14 cellular contexts compared by ENCODE assay signal in the genomic region with DNA sequence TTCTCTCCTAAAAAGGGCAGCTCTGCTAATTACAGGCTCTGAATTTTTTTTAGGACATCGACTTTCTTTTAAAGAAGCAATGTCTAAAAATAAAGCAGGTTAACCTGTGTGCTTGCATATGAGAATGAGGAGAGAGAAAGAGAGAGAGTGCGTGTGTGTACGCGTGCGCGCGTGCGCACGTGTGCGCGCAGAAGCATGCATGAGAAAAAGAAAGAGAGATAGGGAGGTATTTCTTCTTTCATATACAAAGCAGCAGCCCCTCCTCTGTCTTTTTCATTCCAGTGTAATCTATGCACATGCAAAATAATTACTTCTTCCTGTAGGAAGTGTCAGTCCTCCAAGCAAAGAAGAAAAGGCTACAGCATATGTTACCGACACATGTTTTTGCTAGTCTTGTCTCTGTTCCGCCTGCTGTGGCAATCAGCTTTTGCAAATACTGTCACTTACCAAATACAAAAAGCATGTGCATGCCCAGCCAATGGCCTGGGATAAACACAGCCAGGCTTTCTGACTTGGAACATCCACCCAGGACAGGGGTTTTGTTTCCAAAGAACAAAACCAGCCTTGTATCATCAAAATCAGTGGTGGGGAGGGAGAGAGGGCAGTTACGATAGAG.
A peak's percentile ranks its signal among the peaks of the same experiment; 100 is the strongest.
DNase-seq lines count a peak whose midpoint lies in the region; ATAC-seq, FAIRE-seq and TF ChIP-seq lines count a peak whose summit lies in the region.
"Had no signal": no experiment of that assay in that cellular context is flagged by ENCODE, and none has a peak within 500 bp of the region (broad histone marks: within the 10 kb centered on the region; RNA-seq: fewer than 3 reads in every experiment).

No MANE protein-coding gene starts in this region.

- intact Hi-C loops in naive thymus-derived CD4-positive, alpha-beta T cell (cut with micrococcal nuclease): loop anchor here (5.0 to 10.0 kb wide), 6 partner anchors 114 to 904 kb away; partner anchors contain the start of gene FOCAD (in 1 of the 2)
- intact Hi-C loops in activated T-helper 2 cell treated with anti-CD3 and anti-CD28 coated beads, Interferon-gamma antibody, Interleukin-2, Interleukin-4, amounts not matched to agents 10 μg/mL and 5 μg/mL and 100 μg/mL, durations not matched to agents 14 hours and 24 hours and 36 hours (cut with micrococcal nuclease): loop anchor here (5.0 kb wide), 2 partner anchors 44 to 316 kb away; no protein-coding TSS in a partner anchor

- no peak overlapping the region for H2AK5ac ChIP-seq in H1 (ENCODE audit: low read depth, low read length)

- no peak overlapping the region for H2AFZ ChIP-seq in H1 (ENCODE audit: low read length)

- no peak overlapping the region for H3K4me3 Mint-ChIP-seq in naive thymus-derived CD4-positive, alpha-beta T cell
- H3K4me3 Mint-ChIP-seq in activated T-helper 2 cell treated with anti-CD3 and anti-CD28 coated beads, Interferon-gamma antibody, Interleukin-2, Interleukin-4, amounts not matched to agents 10 μg/mL and 5 μg/mL and 100 μg/mL, durations not matched to agents 14 hours and 24 hours and 36 hours (ENCODE audit: low read depth): no peak overlapping the region

- peak overlapping the region in 3 of 9 donors; percentile 21 to 94 (median 69) for H3K27ac Mint-ChIP-seq in naive thymus-derived CD4-positive, alpha-beta T cell
- no peak overlapping the region for H3K27ac Mint-ChIP-seq in activated T-helper 2 cell treated with anti-CD3 and anti-CD28 coated beads, Interferon-gamma antibody, Interleukin-2, Interleukin-4, amounts not matched to agents 10 μg/mL and 5 μg/mL and 100 μg/mL, durations not matched to agents 14 hours and 24 hours and 36 hours

- H3K79me2 ChIP-seq in H1 (ENCODE audit: control insufficient read depth in 1 of 2, insufficient read depth in 2 of 2, low read length in 2 of 2): no peaks in the 10 kb centered on the region

- CTCF ChIA-PET in H1 (lab: Charles Lee; ENCODE audit: partially characterized antibody): interaction anchor here (0.6 to 1.0 kb wide), 2 partner anchors 140 to 301 kb away, joined by 3 read pairs; no protein-coding TSS in a partner anchor
- CTCF ChIA-PET in naive thymus-derived CD4-positive, alpha-beta T cell (lab: Charles Lee): interaction anchor here (1.4 kb wide), 1 partner anchor 26 kb away, joined by 5 read pairs; no protein-coding TSS in a partner anchor

- no peaks in the 10 kb centered on the region for H3K9me3 Mint-ChIP-seq in naive thymus-derived CD4-positive, alpha-beta T cell
- no peaks in the 10 kb centered on the region for H3K9me3 Mint-ChIP-seq in activated T-helper 2 cell treated with anti-CD3 and anti-CD28 coated beads, Interferon-gamma antibody, Interleukin-2, Interleukin-4, amounts not matched to agents 10 μg/mL and 5 μg/mL and 100 μg/mL, durations not matched to agents 14 hours and 24 hours and 36 hours

- no peaks in the 10 kb centered on the region for H3K9me3 ChIP-seq in H1 (ENCODE audit: insufficient read depth in 2 of 2, low read depth in 1 of 2, low read length in 1 of 2)
- H3K9me3 ChIP-seq in naive thymus-derived CD4-positive, alpha-beta T cell (ENCODE audit: control insufficient read depth in 2 of 3, low read length in 3 of 3): no peaks in the 10 kb centered on the region

- ATAC-seq in naive thymus-derived CD4-positive, alpha-beta T cell: no peak

- no peak overlapping the region for H3K27ac ChIP-seq in H1 (ENCODE audit: low read depth, low read length)
- H3K27ac ChIP-seq in naive thymus-derived CD4-positive, alpha-beta T cell (ENCODE audit: low read depth, low read length): no peak overlapping the region
- H3K27ac ChIP-seq: cardiac muscle cell had no signal

- H3K4ac ChIP-seq in H1 (replicated peaks; ENCODE audit: insufficient read length, low read depth, low read length): no peak overlapping the region

- POLR2A ChIA-PET in H1 (lab: Charles Lee; ENCODE audit: partially characterized antibody): no interaction called here
- POLR2A ChIA-PET in naive thymus-derived CD4-positive, alpha-beta T cell (lab: Charles Lee): interaction anchor here (0.6 to 0.7 kb wide), 2 partner anchors 9 to 280 kb away, joined by 3 read pairs; no protein-coding TSS in a partner anchor

- no peak overlapping the region for H2BK12ac ChIP-seq in H1 (ENCODE audit: low read depth, low read length)

- no peak for TF ChIP-seq CTCF in H1 (IDR thresholded peaks at IDR 0.05; ENCODE audit: control extremely low read depth in 1 of 3, insufficient read depth in 1 of 3, low read depth in 1 of 3, low read length in 3 of 3)

- no peaks in the 10 kb centered on the region for H3K79me1 ChIP-seq in H1 (ENCODE audit: low read depth, low read length)

- WGBS in H1 (ENCODE audit: extremely low coverage in 1 of 2, insufficient coverage in 1 of 2, insufficient read length in 1 of 2, insufficient replicate concordance in 2 of 2, low coverage in 1 of 2, low lambda C conversion rate in 2 of 2, missing lambda C conversion rate in 1 of 2), 2 experiments: 96% methylated on average over 14 of the region's 14 CpGs; no CpG with 5 or more reads in 1 of the 2 experiments

- H3K4me1 ChIP-seq in H1 (replicated peaks in 1 of 4; ENCODE audit: control insufficient read depth in 3 of 4, insufficient read depth in 4 of 4, low read length in 3 of 4): peaks cover 0 to 2% (median 0%) of the 10 kb centered on the region in 4 experiments; a peak in 1 of 7 replicates
- H3K4me1 ChIP-seq in naive thymus-derived CD4-positive, alpha-beta T cell (ENCODE audit: control insufficient read depth in 2 of 2, insufficient read depth in 2 of 2, low read length in 2 of 2): peaks cover 0 to 12% of the 10 kb centered on the region in 2 donors

- H2BK5ac ChIP-seq in H1 (ENCODE audit: low read depth, low read length): no peak overlapping the region

- H3K56ac ChIP-seq in H1 (replicated peaks; ENCODE audit: insufficient read length, low read depth, low read length): no peak overlapping the region

- H3K23ac ChIP-seq in H1 (ENCODE audit: insufficient read length): no peak overlapping the region

- peaks cover 0 to 2% (median 0%) of the 10 kb centered on the region in 5 donors for H3K36me3 Mint-ChIP-seq in naive thymus-derived CD4-positive, alpha-beta T cell
- H3K36me3 Mint-ChIP-seq in activated T-helper 2 cell treated with anti-CD3 and anti-CD28 coated beads, Interferon-gamma antibody, Interleukin-2, Interleukin-4, amounts not matched to agents 10 μg/mL and 5 μg/mL and 100 μg/mL, durations not matched to agents 14 hours and 24 hours and 36 hours (ENCODE audit: low read depth): no peaks in the 10 kb centered on the region

- no peak overlapping the region for H2BK120ac ChIP-seq in H1 (replicated peaks; ENCODE audit: low read depth, low read length)

- no peak overlapping the region for H4K91ac ChIP-seq in H1 (replicated peaks; ENCODE audit: insufficient read length, low read length)

- FAIRE-seq in H1 (lab: Jason Lieb, UNC): no peak
- FAIRE-seq: A204.1 had no signal

- no peaks in the 10 kb centered on the region for H3K27me3 Mint-ChIP-seq in naive thymus-derived CD4-positive, alpha-beta T cell
- peaks cover 2% of the 10 kb centered on the region for H3K27me3 Mint-ChIP-seq in activated T-helper 2 cell treated with anti-CD3 and anti-CD28 coated beads, Interferon-gamma antibody, Interleukin-2, Interleukin-4, amounts not matched to agents 10 μg/mL and 5 μg/mL and 100 μg/mL, durations not matched to agents 14 hours and 24 hours and 36 hours (ENCODE audit: low read depth)

- H4K20me1 ChIP-seq in H1 (replicated peaks in 1 of 2; ENCODE audit: control insufficient read depth in 1 of 2, insufficient read depth in 2 of 2, low read length in 2 of 2): no peaks in the 10 kb centered on the region

- no peaks in the 10 kb centered on the region for H3K36me3 ChIP-seq in H1 (ENCODE audit: control insufficient read depth in 2 of 4, insufficient read depth in 4 of 4, low read length in 3 of 4)
- H3K36me3 ChIP-seq in naive thymus-derived CD4-positive, alpha-beta T cell (ENCODE audit: control insufficient read depth in 2 of 3, insufficient read depth in 3 of 3, low read length in 3 of 3): no peaks in the 10 kb centered on the region
- H3K36me3 ChIP-seq: cardiac muscle cell had no signal

- no peaks in the 10 kb centered on the region for H3K23me2 ChIP-seq in H1 (ENCODE audit: low read depth, low read length)

- no peak overlapping the region for H3K4me3 ChIP-seq in H1 (ENCODE audit: extremely low read depth in 1 of 4, insufficient read depth in 2 of 4, low read depth in 3 of 4, low read length in 4 of 4)
- no peak overlapping the region for H3K4me3 ChIP-seq in naive thymus-derived CD4-positive, alpha-beta T cell (ENCODE audit: low read length)
- H3K4me3 ChIP-seq: cardiac muscle cell had no signal

- no peaks in the 10 kb centered on the region for H3K27me3 ChIP-seq in H1 (replicated peaks in 1 of 4; ENCODE audit: control insufficient read depth in 3 of 4, extremely low read depth in 1 of 4, insufficient read depth in 3 of 4, low read length in 3 of 4)
- no peaks in the 10 kb centered on the region for H3K27me3 ChIP-seq in naive thymus-derived CD4-positive, alpha-beta T cell (ENCODE audit: control insufficient read depth in 2 of 2, insufficient read depth in 2 of 2, low read length in 2 of 2)
- H3K27me3 ChIP-seq: cardiac muscle cell had no signal

- TF ChIP-seq POLR2A in H1 (IDR thresholded peaks at IDR 0.05; ENCODE audit: control extremely low read depth in 1 of 2, low read depth in 2 of 2, low read length in 2 of 2): no peak

- 0 out of 2 replicates have a peak overlapping the region, but pooled peaks have one; percentile 31 for H4K8ac ChIP-seq in H1 (ENCODE audit: extremely low read depth, insufficient read depth, low read length)

- DNase-seq in NCI-H82 (lab: John Stamatoyannopoulos, UW) (peak; percentile 11), NCI-H82 treated with DMSO at 0.1 percent for 48 hours (lab: John Stamatoyannopoulos, UW; ENCODE audit: unreplicated experiment) (no peak), NCI-H2227 treated with DMSO at 0.1 percent for 48 hours (lab: John Stamatoyannopoulos, UW) (peak; percentile 25), H1 (ENCODE audit: low read depth in 1 of 2, low spot score in 2 of 2) (no peak), putamen (ENCODE audit: low spot score) (peak; percentile 81), SKM-1 treated with dmso at 0.1 percent for 144 hours (lab: John Stamatoyannopoulos, UW; ENCODE audit: unreplicated experiment) (no peak)
- DNase-seq in naive thymus-derived CD4-positive, alpha-beta T cell: no peak
- DNase-seq in activated T-helper 2 cell treated with anti-CD3 and anti-CD28 coated beads, Interferon-gamma antibody, Interleukin-2, Interleukin-4, amounts not matched to agents 10 μg/mL and 5 μg/mL and 100 μg/mL, durations not matched to agents 14 hours and 24 hours and 36 hours (ENCODE audit: low spot score): no peak
- DNase-seq: activated CD4-positive, alpha-beta T cell treated with anti-CD3 and anti-CD28 coated beads, Interleukin-2, amount 50 U/mL, for 4 hours; Kasumi-1; NCI-H526 treated with DMSO at 0.1 percent for 48 hours; stimulated activated CD4-positive, alpha-beta T cell treated with anti-CD3 and anti-CD28 coated beads, Interleukin-12 subunit alpha, Interleukin-12 subunit beta, amount 100 ng/mL, for 4 hours had no signal

- H3K9ac ChIP-seq in H1 (replicated peaks in 1 of 4; ENCODE audit: extremely low read depth in 1 of 4, low read depth in 3 of 4, low read length in 3 of 4): no peak overlapping the region

- H3K4me1 Mint-ChIP-seq in naive thymus-derived CD4-positive, alpha-beta T cell: peaks cover 9 to 40% (median 27%) of the 10 kb centered on the region in 7 donors
- H3K4me1 Mint-ChIP-seq in activated T-helper 2 cell treated with anti-CD3 and anti-CD28 coated beads, Interferon-gamma antibody, Interleukin-2, Interleukin-4, amounts not matched to agents 10 μg/mL and 5 μg/mL and 100 μg/mL, durations not matched to agents 14 hours and 24 hours and 36 hours (ENCODE audit: low read depth): peaks cover 28% of the 10 kb centered on the region

- no peak overlapping the region for H2BK20ac ChIP-seq in H1 (ENCODE audit: low read length)

- no peak overlapping the region for H4K5ac ChIP-seq in H1 (ENCODE audit: insufficient read length, low read depth, low read length)

- no peak for TF ChIP-seq RAD21 in H1 (IDR thresholded peaks at IDR 0.05 in 1 of 2, conservative IDR thresholded peaks at IDR 0.05 in 1 of 2; ENCODE audit: low read depth in 2 of 2, low read length in 2 of 2)

- no peak overlapping the region; a peak in 1 of 4 replicates for H3K4me2 ChIP-seq in H1 (ENCODE audit: insufficient read depth in 1 of 2, low read depth in 2 of 2, low read length in 2 of 2)

- H3K18ac ChIP-seq in H1 (ENCODE audit: extremely low read depth, low read length): no peak overlapping the region

- no peak overlapping the region for H2BK15ac ChIP-seq in H1 (ENCODE audit: low read length)

- no peak for TF ChIP-seq EP300 in H1 (IDR thresholded peaks at IDR 0.05; ENCODE audit: borderline replicate concordance in 1 of 2, low read depth in 2 of 2, low read length in 2 of 2)

- no peak overlapping the region for H3K14ac ChIP-seq in H1 (ENCODE audit: insufficient read length)

Comparison
In these comparisons a context has a peak if more than half of its experiments do, and no peak if none do; other contexts are left out.
1. DNase-seq: peak in NCI-H82 (single experiment), NCI-H2227 treated with DMSO at 0.1 percent for 48 hours (single experiment) and putamen (single experiment); none in NCI-H82 treated with DMSO at 0.1 percent for 48 hours (single experiment), H1 (0 of 2), naive thymus-derived CD4-positive, alpha-beta T cell (0 of 9), activated T-helper 2 cell treated with anti-CD3 and anti-CD28 coated beads, Interferon-gamma antibody, Interleukin-2, Interleukin-4, amounts not matched to agents 10 μg/mL and 5 μg/mL and 100 μg/mL, durations not matched to agents 14 hours and 24 hours and 36 hours (single experiment) and SKM-1 treated with dmso at 0.1 percent for 144 hours (single experiment).